ENCODE assay signal across 1 cellular context in genomic region chr9:4792572-4793411, GRCh38.
TF ChIP-seq lines count a peak whose summit lies in the region.

Gene RCL1 (plus strand): TSS chr9:4792944. CDS start chr9:4793092, 148 bp downstream.

TF ChIP-seq in K562, 482 proteins besides CTCF, POLR2A, EP300 and RAD21 (continued from another document and continues in another):
- TF ChIP-seq CREB5 (CRISPR knock-in tag; IDR thresholded peaks at IDR 0.05) (no peak), SNRNP70 (optimal IDR thresholded peaks at IDR 0.05; ENCODE audit: low read depth, low read length) (no peak), HLTF (IDR thresholded peaks at IDR 0.05) (no peak), MEIS2 (IDR thresholded peaks at IDR 0.05; ENCODE audit: partially characterized antibody) (no peak), RBM22 (IDR thresholded peaks at IDR 0.05; ENCODE audit: low read depth, low read length, poor library complexity, severe bottlenecking) (no peak), NUFIP1 (IDR thresholded peaks at IDR 0.05; ENCODE audit: partially characterized antibody) (no peak), HINFP (tag; conservative IDR thresholded peaks at IDR 0.05; ENCODE audit: low read depth) (no peak), ZNF174 (CRISPR knock-in tag; IDR thresholded peaks at IDR 0.05) (no peak), ZNF764 (CRISPR knock-in tag; IDR thresholded peaks at IDR 0.05; ENCODE audit: low read depth) (peak; percentile 28; the same call in 1 of the 2 replicates), KDM1A (IDR thresholded peaks at IDR 0.05) (no peak), ZFP91 (CRISPR knock-in tag; IDR thresholded peaks at IDR 0.05) (no peak), NKRF (IDR thresholded peaks at IDR 0.05; ENCODE audit: borderline replicate concordance) (peak; percentile 97), THRAP3 (IDR thresholded peaks at IDR 0.05; ENCODE audit: borderline replicate concordance) (no peak), ZNF511 (CRISPR knock-in tag; IDR thresholded peaks at IDR 0.05) (no peak), ATF2 (CRISPR knock-in tag; IDR thresholded peaks at IDR 0.05) (no peak), LARP7 (IDR thresholded peaks at IDR 0.05) (no peak), ZSCAN29 (IDR thresholded peaks at IDR 0.05) (peak; percentile 58; the same call in 1 of the 2 replicates), ZFP36 (IDR thresholded peaks at IDR 0.05; ENCODE audit: low read depth, low read length, partially characterized antibody) (peak; percentile 80), NR2C2 (CRISPR knock-in tag; IDR thresholded peaks at IDR 0.05) (peak; percentile 84; the same call in 1 of the 2 replicates), NR2C2 (tag; IDR thresholded peaks at IDR 0.05) (peak; percentile 98), ZNF140 (CRISPR knock-in tag; IDR thresholded peaks at IDR 0.05) (no peak), MYBL2 (IDR thresholded peaks at IDR 0.05; ENCODE audit: low read depth) (no peak), MYBL2 (CRISPR knock-in tag; IDR thresholded peaks at IDR 0.05; ENCODE audit: borderline replicate concordance) (no peak), SMAD3 (CRISPR knock-in tag; conservative IDR thresholded peaks at IDR 0.05) (no peak), ZBTB40 (IDR thresholded peaks at IDR 0.05) (no peak), ZBTB40 (CRISPR knock-in tag; IDR thresholded peaks at IDR 0.05) (no peak), NCOA1 (IDR thresholded peaks at IDR 0.05; ENCODE audit: low read depth) (no peak), ZNF696 (CRISPR knock-in tag; conservative IDR thresholded peaks at IDR 0.05) (no peak), ZNF398 (CRISPR knock-in tag; IDR thresholded peaks at IDR 0.05) (no peak), ZNF12 (CRISPR knock-in tag; IDR thresholded peaks at IDR 0.05) (no peak), BCL6 (CRISPR knock-in tag; IDR thresholded peaks at IDR 0.05) (no peak), GTF2E2 (tag; IDR thresholded peaks at IDR 0.05) (no peak), TAF7 (tag; IDR thresholded peaks at IDR 0.05) (no peak), ZNF830 (CRISPR knock-in tag; IDR thresholded peaks at IDR 0.05) (no peak), POLR2G (IDR thresholded peaks at IDR 0.05; ENCODE audit: low read depth, low read length) (peak; percentile 93), CHD1 (IDR thresholded peaks at IDR 0.05; ENCODE audit: low read length) (no peak), PRDM10 (IDR thresholded peaks at IDR 0.05; ENCODE audit: partially characterized antibody) (peak; percentile 82)
